ENCODE assay signal across 16 cellular contexts in the genomic region with DNA sequence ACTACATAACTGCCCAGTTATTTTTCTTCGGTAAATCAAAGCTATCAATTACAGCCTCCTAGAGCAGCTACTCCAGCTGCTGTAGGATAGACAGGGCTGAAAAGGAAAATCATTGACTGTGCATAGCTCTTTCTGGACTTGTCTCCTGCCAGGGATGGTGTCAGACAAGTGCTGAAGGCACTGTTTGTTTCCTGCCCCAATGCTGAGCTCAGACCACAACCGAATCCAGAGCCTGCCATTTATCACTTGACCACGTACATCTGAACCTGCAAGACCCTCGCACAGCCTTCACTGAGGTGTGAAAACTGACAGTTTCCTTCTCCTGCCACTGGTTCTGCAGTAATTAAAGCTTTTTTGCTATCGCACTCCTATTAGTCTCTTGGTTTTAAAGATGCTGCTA.
DNase-seq lines count a peak whose midpoint lies in the region; ATAC-seq and TF ChIP-seq lines count a peak whose summit lies in the region.
"Had no signal": no experiment of that assay in that cellular context is flagged by ENCODE, and none has a peak within 500 bp of the region (broad histone marks: within the 10 kb centered on the region; RNA-seq: fewer than 3 reads in every experiment).

No MANE protein-coding gene starts in this region.

- no TSS peak for BruUV-seq in Panc1 (replicated peaks; lab: Mats Ljungman, UMichigan)

- H3K4me3 ChIP-seq in GM12865 (ENCODE audit: low read depth, low read length) (no peak overlapping the region), Panc1 (ENCODE audit: low read depth in 2 of 2, low read length in 2 of 2) (no peak overlapping the region)
- H3K4me3 ChIP-seq: gastroesophageal sphincter had no signal

- POLR2A ChIA-PET in Panc1 (lab: Charles Lee) = no interaction called here

- ATAC-seq in GM21619 (IDR thresholded peaks at IDR 0.05; ENCODE audit: unreplicated experiment) (peak; percentile 74), Panc1 (peak; percentile 30; the same call in 1 of the 2 replicates), HG03095 (IDR thresholded peaks at IDR 0.05; ENCODE audit: unreplicated experiment) (no peak), GM19397 (IDR thresholded peaks at IDR 0.05; ENCODE audit: unreplicated experiment) (no peak), sciatic nerve (no peak)
- ATAC-seq: gastroesophageal sphincter had no signal

- DNase-seq in GM12865 (ENCODE audit: low read depth) (peak; percentile 57), Panc1 (ENCODE audit: low read depth, low spot score) (no peak), inferior parietal cortex (ENCODE audit: extremely low spot score) (peak; percentile 19), NK-92 (lab: John Stamatoyannopoulos, UW; ENCODE audit: unreplicated experiment) (no peak), sciatic nerve (ENCODE audit: low spot score) (no peak)
- DNase-seq: activated CD4-positive, alpha-beta T cell treated with anti-CD3 and anti-CD28 coated beads for 4 hours; activated naive CD4-positive, alpha-beta T cell treated with anti-CD3 and anti-CD28 coated beads for 36 hours; mammary epithelial cell; NCI-H2081 treated with DMSO at 0.1 percent for 48 hours; NK-92 treated with Interleukin-12 subunit alpha and Interleukin-12 subunit beta, amount 100 ng/mL, for 24 hours; SIG-M5 had no signal

- CTCF ChIA-PET in Panc1 (lab: Charles Lee) = no interaction called here

- peaks cover 10% of the 10 kb centered on the region for H3K27me3 ChIP-seq in Panc1 (ENCODE audit: control insufficient read depth, insufficient read depth, low read length)
- H3K27me3 ChIP-seq: gastroesophageal sphincter had no signal

- no peak overlapping the region for H3K27ac ChIP-seq in Panc1 (ENCODE audit: low read length)
- H3K27ac ChIP-seq: epithelial cell of prostate, gastroesophageal sphincter had no signal

- TF ChIP-seq CTCF in GM12865 (IDR thresholded peaks at IDR 0.05; ENCODE audit: insufficient read depth, low read depth, low read length, missing control alignments) (no peak), Panc1 (IDR thresholded peaks at IDR 0.05) (no peak)

- no peaks in the 10 kb centered on the region for H3K36me3 ChIP-seq in Panc1 (ENCODE audit: control insufficient read depth, insufficient read depth, low read length)
- H3K36me3 ChIP-seq: gastroesophageal sphincter had no signal

- H3K9me3 ChIP-seq in Panc1 (ENCODE audit: control insufficient read depth, insufficient read depth, low read depth, low read length) = no peaks in the 10 kb centered on the region
- H3K9me3 ChIP-seq: gastroesophageal sphincter had no signal

- no peaks in the 10 kb centered on the region for H3K4me1 ChIP-seq in Panc1 (ENCODE audit: control insufficient read depth, insufficient read depth, low read length)

- in situ Hi-C loops in Panc1 (cut with HindIII; ENCODE audit: low pct_unique_long_range_greater_than_20kb, low sequenced_read_pairs) = no loop called here

- intact Hi-C loops in Panc1 (cut with micrococcal nuclease; ENCODE audit: unreplicated experiment) = no loop called here
- intact Hi-C loops in sciatic nerve (cut with DNase I) = no loop called here

Comparison
In these comparisons a context has a peak if more than half of its experiments do, and no peak if none do; other contexts are left out.
1. DNase-seq: peak in GM12865 (single experiment) and inferior parietal cortex (single experiment); none in Panc1 (single experiment), NK-92 (single experiment) and sciatic nerve (single experiment).
2. ATAC-seq: peak in GM21619 (single experiment) and Panc1 (single experiment); none in HG03095 (single experiment), GM19397 (single experiment) and sciatic nerve (single experiment).